17 cellular contexts compared by ENCODE assay signal in the genomic region with DNA sequence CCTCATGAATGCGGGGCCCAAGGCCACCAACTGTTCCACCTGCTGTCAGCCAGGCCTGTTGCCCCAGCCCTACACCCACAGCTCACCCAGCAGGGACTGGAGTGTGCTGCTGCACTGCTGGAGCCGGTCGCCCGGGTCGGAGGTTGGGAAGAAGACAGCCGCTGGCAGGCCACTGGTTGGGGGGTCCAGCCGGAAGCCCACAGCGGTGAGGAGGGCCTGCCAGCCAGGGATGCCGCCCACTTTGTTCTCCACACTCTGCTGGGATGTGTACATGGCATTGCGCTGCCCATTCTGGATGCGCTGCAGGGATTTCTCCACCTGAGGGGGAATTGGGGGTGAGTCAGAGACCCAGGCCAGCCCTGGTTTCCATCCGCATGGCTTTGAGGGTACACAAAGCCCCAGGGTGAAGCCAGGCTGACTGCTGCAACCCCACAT.
"Had no signal": no experiment of that assay in that cellular context is flagged by ENCODE, and none has a peak within 500 bp of the region (broad histone marks: within the 10 kb centered on the region; RNA-seq: fewer than 3 reads in every experiment).

No MANE protein-coding gene starts in this region.

- DNase-seq: activated naive CD4-positive, alpha-beta T cell; activated T-cell treated with anti-CD3 and anti-CD28 coated beads, Interleukin-2, amount 50 U/mL, for 4 hours; caudate nucleus; effector memory CD8-positive, alpha-beta T cell; hippocampal formation; mammary epithelial cell; occipital lobe; stimulated activated CD4-positive, alpha-beta T cell treated with anti-CD3 and anti-CD28 coated beads, Interleukin-4, amount 100 ng/mL, for 1 hour; stimulated activated CD8-positive, alpha-beta memory T cell treated with anti-CD3 and anti-CD28 coated beads, Interleukin-4, amount 100 ng/mL, for 48 hours; stimulated activated naive CD8-positive, alpha-beta T cell treated with anti-CD3 and anti-CD28 coated beads, Interleukin-15, Interleukin-2, amounts not matched to agents 100 U/mL and 50 U/mL, for 24 hours; T-helper 2 cell; testis had no signal

- H3K9me3 ChIP-seq: adrenal gland, gastroesophageal sphincter, testis, uterus had no signal

- H3K4me1 ChIP-seq: adrenal gland, uterus had no signal

- ATAC-seq: activated T-cell treated with anti-CD3 and anti-CD28 coated beads, Interleukin-2, amount 50 U/mL, for 4 hours; effector memory CD8-positive, alpha-beta T cell; gastroesophageal sphincter; stimulated activated naive CD8-positive, alpha-beta T cell treated with anti-CD3 and anti-CD28 coated beads, Interleukin-15, Interleukin-2, amounts not matched to agents 100 U/mL and 50 U/mL, for 24 hours had no signal

- H3K27ac Mint-ChIP-seq: dendritic cell treated with granulocyte-macrophage colony-stimulating factor and Interleukin-4, amounts not matched to agents 40 ng/mL and 50 ng/mL, for 4 days; nephron had no signal

- H3K9me3 Mint-ChIP-seq: activated T-cell treated with anti-CD3 and anti-CD28 coated beads, Interleukin-2, amount 50 U/mL, for 4 hours; dendritic cell treated with granulocyte-macrophage colony-stimulating factor and Interleukin-4, amounts not matched to agents 40 ng/mL and 50 ng/mL, for 4 days; effector memory CD8-positive, alpha-beta T cell; nephron had no signal

- H3K27me3 ChIP-seq: adrenal gland, gastroesophageal sphincter, testis, uterus had no signal

- H3K27ac ChIP-seq: adrenal gland, gastroesophageal sphincter, testis, uterus had no signal

- H3K4me3 ChIP-seq: adrenal gland, gastroesophageal sphincter, testis, uterus had no signal

- H3K27me3 Mint-ChIP-seq: dendritic cell treated with granulocyte-macrophage colony-stimulating factor and Interleukin-4, amounts not matched to agents 40 ng/mL and 50 ng/mL, for 4 days; effector memory CD8-positive, alpha-beta T cell had no signal

- H3K36me3 ChIP-seq: uterus had no signal

- H3K4me3 Mint-ChIP-seq: activated T-cell treated with anti-CD3 and anti-CD28 coated beads, Interleukin-2, amount 50 U/mL, for 4 hours; dendritic cell treated with granulocyte-macrophage colony-stimulating factor and Interleukin-4, amounts not matched to agents 40 ng/mL and 50 ng/mL, for 4 days; effector memory CD8-positive, alpha-beta T cell; nephron had no signal
